In the genomic region with DNA sequence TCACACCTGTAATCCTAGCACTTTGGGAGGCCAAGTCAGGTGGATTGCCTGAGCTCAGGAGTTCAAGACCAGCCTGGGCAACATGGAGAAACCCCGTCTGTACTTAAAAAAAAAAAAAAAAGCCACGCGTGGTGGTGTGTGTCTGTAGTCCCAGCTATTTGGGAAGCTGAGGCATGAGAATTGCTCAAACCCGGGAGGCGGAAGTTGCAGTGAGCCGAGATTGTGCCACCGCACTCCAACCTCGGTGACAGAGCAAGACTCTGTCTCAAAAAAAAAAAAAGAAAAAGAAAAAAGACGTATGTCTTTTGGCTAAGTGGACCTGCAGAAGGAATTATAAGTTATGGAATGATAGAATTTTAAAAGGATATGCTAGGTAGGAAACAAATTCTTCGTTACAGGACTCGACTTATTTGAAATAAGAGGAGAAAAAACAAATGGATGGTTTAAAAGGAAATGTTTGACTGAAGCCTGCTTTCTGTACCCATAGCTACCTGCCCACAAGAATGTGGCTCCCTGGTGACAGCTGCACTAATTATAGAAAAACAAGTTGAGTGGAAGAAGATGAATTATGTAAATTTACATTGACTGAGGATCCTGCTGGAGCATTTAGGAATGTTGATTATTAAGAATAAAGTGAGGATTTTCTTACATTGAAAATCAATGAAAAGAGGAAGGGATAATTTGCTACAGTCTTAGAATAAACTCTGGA, we compare ENCODE assay signal across 14 cellular contexts. TPM values are rescaled to one million over a fixed set of nuclear protein-coding genes. Genes with fewer than 3 reads are reported as not detected.
DNase-seq lines count a peak whose midpoint lies in the region; ATAC-seq and TF ChIP-seq lines count a peak whose summit lies in the region.
"Had no signal": no experiment of that assay in that cellular context is flagged by ENCODE, and none has a peak within 500 bp of the region (broad histone marks: within the 10 kb centered on the region; RNA-seq: fewer than 3 reads in every experiment).

No MANE protein-coding gene starts in this region.

- peaks cover 16% of the 10 kb centered on the region for H3K4me1 Mint-ChIP-seq in CD14-positive monocyte
- H3K4me1 Mint-ChIP-seq: CD8-positive, alpha-beta memory T cell had no signal

- TF ChIP-seq CTCF in CD14-positive monocyte (IDR thresholded peaks at IDR 0.05) (no peak), left lung (IDR thresholded peaks at IDR 0.05) (no peak)

- intact Hi-C loops in CD14-positive monocyte (cut with micrococcal nuclease), result no loop called here
- intact Hi-C loops in left lung (cut with DNase I), result no loop called here

- H3K9ac ChIP-seq in HUES48 (ENCODE audit: low read depth, low read length), result no peak overlapping the region

- H3K4me3 ChIP-seq in HUES48 (ENCODE audit: low read depth, low read length) (no peak overlapping the region), left lung (no peak overlapping the region)

- peak overlapping the region; percentile 70 for H3K27ac ChIP-seq in HUES48 (ENCODE audit: low read depth, low read length)
- peak overlapping the region in 1 of 2 donors; percentile 47 for H3K27ac ChIP-seq in left lung
- H3K27ac ChIP-seq: RWPE1 had no signal

- H3K36me3 Mint-ChIP-seq in CD14-positive monocyte, result no peaks in the 10 kb centered on the region
- H3K36me3 Mint-ChIP-seq: CD8-positive, alpha-beta memory T cell had no signal

- H3K4me3 Mint-ChIP-seq in CD14-positive monocyte, result peak overlapping the region; percentile 39 to 75
- H3K4me3 Mint-ChIP-seq: CD8-positive, alpha-beta memory T cell had no signal

- ATAC-seq in left lung (peak; percentile 30), GM19467 (IDR thresholded peaks at IDR 0.05; ENCODE audit: unreplicated experiment) (no peak), GM21619 (IDR thresholded peaks at IDR 0.05; ENCODE audit: unreplicated experiment) (no peak)
- ATAC-seq: HCT116, left lobe of liver had no signal

- peak overlapping the region; percentile 65 to 85 (median 78) for H3K27ac Mint-ChIP-seq in CD14-positive monocyte

- peaks cover 0 to 3% (median 2%) of the 10 kb centered on the region in 3 donors for H3K27me3 Mint-ChIP-seq in CD14-positive monocyte (ENCODE audit: low read depth in 3 of 3)

- H3K9me3 ChIP-seq in HUES48 (ENCODE audit: control insufficient read depth, insufficient read depth, low read length) (peaks cover 1% of the 10 kb centered on the region; the same call in 1 of the 2 replicates), left lung (no peaks in the 10 kb centered on the region)

- H3K27me3 ChIP-seq in HUES48 (ENCODE audit: control insufficient read depth, insufficient read depth, low read length) (no peaks in the 10 kb centered on the region), left lung (no peaks in the 10 kb centered on the region)

- H3K9me3 Mint-ChIP-seq in CD14-positive monocyte, result peaks cover 0 to 5% (median 2%) of the 10 kb centered on the region in 7 donors
- H3K9me3 Mint-ChIP-seq: CD8-positive, alpha-beta memory T cell had no signal

- H3K36me3 ChIP-seq in HUES48 (ENCODE audit: control insufficient read depth, insufficient read depth, low read length), result no peaks in the 10 kb centered on the region
- no peaks in the 10 kb centered on the region for H3K36me3 ChIP-seq in left lung

- peak; percentile 61 for DNase-seq in CD14-positive monocyte (ENCODE audit: low spot score)
- DNase-seq in SKM-1 treated with dmso at 0.1 percent for 144 hours (lab: John Stamatoyannopoulos, UW; ENCODE audit: unreplicated experiment), result peak; percentile 47
- peak; percentile 36 to 84 for DNase-seq in left lung
- no peak for DNase-seq in activated naive CD4-positive, alpha-beta T cell (lab: John Stamatoyannopoulos, UW)
- no peak for DNase-seq in SK-N-DZ (ENCODE audit: low spot score)
- DNase-seq: activated effector memory CD4-positive, alpha-beta T cell treated with Interleukin-2 at 50 U/mL for 16 hours; CD8-positive, alpha-beta memory T cell; NCI-H2081 treated with DMSO at 0.1 percent for 48 hours had no signal

- H3K4me1 ChIP-seq in HUES48 (ENCODE audit: control insufficient read depth, insufficient read depth, low read length) (peaks cover 31% of the 10 kb centered on the region), left lung (peaks cover 0 to 6% of the 10 kb centered on the region in 2 donors)

RNA-seq across cellular contexts. Expression of a gene that starts 36.0 kb away (rescaled TPM):
- 10 to 100 TPM in 1 of 2 donors, 1 to 10 TPM in 1; 9.2 to 13.4 TPM for polyA plus RNA-seq in CD14-positive monocyte
- 100 to 1,000 TPM in 1 of 2 donors, 10 to 100 TPM in 1; 96.2 to 109 TPM for total RNA-seq in left lung
- polyA plus RNA-seq in SK-N-DZ (2014; cell fraction: cytosol; rRNA removed), result 18.7 and 19.2 TPM in 2 replicates
- 19.8 and 27.6 TPM in 2 replicates for polyA plus RNA-seq in SK-N-DZ (2014; cell fraction: nucleus; rRNA removed)

Comparison
In these comparisons a context has a peak if more than half of its experiments do, and no peak if none do; other contexts are left out.
1. DNase-seq: peak in CD14-positive monocyte (single experiment), SKM-1 treated with dmso at 0.1 percent for 144 hours (single experiment) and left lung (2 of 2); none in activated naive CD4-positive, alpha-beta T cell (0 of 4) and SK-N-DZ (single experiment).